ENCODE assay signal across 8 cellular contexts in genomic region chr17:49997773-49998703, GRCh38. TPM values are rescaled to one million over a fixed set of nuclear protein-coding genes. Genes with fewer than 3 reads are reported as not detected.
DNase-seq lines count a peak whose midpoint lies in the region; ATAC-seq and TF ChIP-seq lines count a peak whose summit lies in the region.

No MANE protein-coding gene starts in this region.

- in situ Hi-C loops in KBM-7 (cut with MboI; ENCODE audit: low pct_unique_long_range_greater_than_20kb, low sequenced_read_pairs): loop anchor here (25.0 kb wide), 1 partner anchor 436 kb away; no protein-coding TSS in a partner anchor

- peaks cover 44 to 80% (median 73%) of the 10 kb centered on the region in 5 donors for H3K27me3 Mint-ChIP-seq in naive thymus-derived CD8-positive, alpha-beta T cell

- H3K9me3 Mint-ChIP-seq in naive thymus-derived CD8-positive, alpha-beta T cell: peaks cover 0 to 5% (median 0%) of the 10 kb centered on the region in 9 donors

- H2AFZ ChIP-seq in OCI-LY3 (ENCODE audit: low read depth, low read length): peak overlapping the region; percentile 100

- H3K27me3 ChIP-seq in OCI-LY3 (ENCODE audit: low read depth, low read length): peaks cover 22% of the 10 kb centered on the region

- H3K27ac Mint-ChIP-seq in naive thymus-derived CD8-positive, alpha-beta T cell: no peak overlapping the region

- POLR2A ChIA-PET in naive thymus-derived CD8-positive, alpha-beta T cell (lab: Charles Lee): interaction anchor here (0.5 to 1.8 kb wide), 8 partner anchors 9 to 560 kb away, joined by 3 to 10 read pairs (median 3); no protein-coding TSS in a partner anchor

- no peaks in the 10 kb centered on the region for H3K36me3 ChIP-seq in OCI-LY3 (replicated peaks; ENCODE audit: low read depth, low read length)

- H4K20me1 ChIP-seq in OCI-LY3 (ENCODE audit: insufficient read depth, low read length): no peaks in the 10 kb centered on the region

- peak; percentile 79 for DNase-seq in KBM-7
- peak; percentile 79 for DNase-seq in activated T-cell treated with anti-CD3 and anti-CD28 coated beads for 1 hour (ENCODE audit: low read depth)
- DNase-seq in naive thymus-derived CD8-positive, alpha-beta T cell: peak; percentile 72 to 93 (median 86)
- peak; percentile 69 to 76 for DNase-seq in stimulated activated CD8-positive, alpha-beta memory T cell treated with anti-CD3 and anti-CD28 coated beads, Interleukin-7, amount 100 ng/mL, for 4 hours (ENCODE audit: low read depth in 2 of 2)

- ATAC-seq in GM18498 (IDR thresholded peaks at IDR 0.05; ENCODE audit: unreplicated experiment): peak; percentile 71
- ATAC-seq in esophagus mucosa: peak; percentile 70
- peak; percentile 77 to 80 for ATAC-seq in naive thymus-derived CD8-positive, alpha-beta T cell

- peaks cover 0 to 4% (median 0%) of the 10 kb centered on the region in 3 donors for H3K36me3 Mint-ChIP-seq in naive thymus-derived CD8-positive, alpha-beta T cell

- no peak overlapping the region for H3K27ac ChIP-seq in 22Rv1
- no peak overlapping the region for H3K27ac ChIP-seq in OCI-LY3 (ENCODE audit: low read length)

- peaks cover 25 to 33% (median 32%) of the 10 kb centered on the region in 4 donors for H3K4me1 Mint-ChIP-seq in naive thymus-derived CD8-positive, alpha-beta T cell

- peak overlapping the region; percentile 69 for H3K9ac ChIP-seq in OCI-LY3 (ENCODE audit: low read length)

- H3K4me2 ChIP-seq in OCI-LY3 (ENCODE audit: low read length): peak overlapping the region; percentile 97

- TF ChIP-seq CTCF in 22Rv1 (IDR thresholded peaks at IDR 0.05): peak; percentile 92
- TF ChIP-seq CTCF in OCI-LY3 (IDR thresholded peaks at IDR 0.05; ENCODE audit: low read depth, low read length): peak; percentile 88

- peak overlapping the region in 5 of 10 donors; percentile 7 to 72 (median 30) for H3K4me3 Mint-ChIP-seq in naive thymus-derived CD8-positive, alpha-beta T cell

- H3K9me3 ChIP-seq in OCI-LY3 (ENCODE audit: insufficient read depth, low read length): no peaks in the 10 kb centered on the region

- H3K4me1 ChIP-seq in OCI-LY3 (ENCODE audit: low read length): peaks cover 10% of the 10 kb centered on the region

- H3K4me3 ChIP-seq in OCI-LY3 (ENCODE audit: low read length): peak overlapping the region; percentile 75

- H3K79me2 ChIP-seq in OCI-LY3 (ENCODE audit: low read length): no peaks in the 10 kb centered on the region

RNA-seq across cellular contexts. Expression of gene DLX3, which starts 3.0 kb away (rescaled TPM):
- 4.0 TPM for total RNA-seq in esophagus mucosa
- total RNA-seq in naive thymus-derived CD8-positive, alpha-beta T cell: under 1 TPM in 1 of 2 experiments, not detected in 1; 0.18 TPM
- polyA plus RNA-seq in naive thymus-derived CD8-positive, alpha-beta T cell: under 1 TPM; 0.09 to 0.32 (median 0.26) TPM

RNA-seq across cellular contexts. Expression of gene DLX4, which starts 29.0 kb away (rescaled TPM):
- total RNA-seq in esophagus mucosa: 0.52 TPM
- 1 to 10 TPM in 1 of 2 experiments, under 1 TPM in 1; 0.88 to 1.4 TPM for total RNA-seq in naive thymus-derived CD8-positive, alpha-beta T cell
- under 1 TPM in 1 of 3 donors, not detected in 2; 0.11 TPM for polyA plus RNA-seq in naive thymus-derived CD8-positive, alpha-beta T cell

RNA-seq across cellular contexts. Expression of gene ITGA3, which starts 57.9 kb away (rescaled TPM):
- total RNA-seq in esophagus mucosa: 83.1 TPM
- total RNA-seq in naive thymus-derived CD8-positive, alpha-beta T cell: 1 to 10 TPM; 8.0 to 8.5 TPM
- polyA plus RNA-seq in naive thymus-derived CD8-positive, alpha-beta T cell: 1 to 10 TPM in 2 of 3 donors, under 1 TPM in 1; 0.40 to 1.5 (median 1.4) TPM
